In genomic region chr9:137555179-137555578, GRCh38 we compare ENCODE assay signal across 1 cellular context.
TF ChIP-seq lines count a peak whose summit lies in the region.

No MANE protein-coding gene starts in this region.

TF ChIP-seq in HEK293T, 16 proteins besides CTCF, POLR2A, EP300 and RAD21 (continued from another document):
- no peak for TF ChIP-seq PKNOX1 (IDR thresholded peaks at IDR 0.05)
